In the genomic region with DNA sequence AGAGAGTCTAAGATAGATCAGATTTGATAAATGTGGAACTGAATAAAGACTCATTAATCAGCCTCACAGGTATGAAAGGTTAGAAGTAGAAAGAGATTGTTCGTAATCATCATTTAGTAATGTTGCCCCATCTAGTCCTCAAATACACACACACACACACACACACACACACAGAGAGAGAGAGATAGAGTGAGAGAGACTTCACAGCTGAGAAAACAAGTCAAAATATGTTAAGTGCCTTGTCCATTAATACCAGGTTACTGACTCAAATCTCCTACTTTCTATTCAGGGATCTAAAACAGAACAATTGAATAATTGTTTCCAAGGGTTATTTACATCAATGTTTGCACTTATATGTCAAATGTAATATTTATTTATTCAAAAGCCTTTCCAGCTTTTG, we compare ENCODE assay signal across 1 cellular context.
TF ChIP-seq lines count a peak whose summit lies in the region.

No MANE protein-coding gene starts in this region.

TF ChIP-seq in GM23338, 12 proteins besides CTCF, POLR2A, EP300 and RAD21 (continued from another document):
- TF ChIP-seq ZNF462 (CRISPR knock-in tag; IDR thresholded peaks at IDR 0.05) = no peak
